Comparison of ENCODE assay signal across 8 cellular contexts in genomic region chr14:35808076-35808657, GRCh38. TPM values are rescaled to one million over a fixed set of nuclear protein-coding genes. Genes with fewer than 3 reads are reported as not detected.
DNase-seq lines count a peak whose midpoint lies in the region; ATAC-seq and TF ChIP-seq lines count a peak whose summit lies in the region.

No MANE protein-coding gene starts in this region.

- POLR2A ChIA-PET in activated CD8-positive, alpha-beta T cell treated with anti-CD3 and anti-CD28 coated beads for 36 hours (lab: Charles Lee): no interaction called here

- peak overlapping the region; percentile 86 to 98 (median 89) for H3K27ac Mint-ChIP-seq in IgD-negative memory B cell
- H3K27ac Mint-ChIP-seq in activated CD8-positive, alpha-beta T cell treated with anti-CD3 and anti-CD28 coated beads for 36 hours: peak overlapping the region; percentile 97

- peaks cover 0 to 2% (median 0%) of the 10 kb centered on the region in 3 donors for H3K9me3 Mint-ChIP-seq in IgD-negative memory B cell
- no peaks in the 10 kb centered on the region for H3K9me3 Mint-ChIP-seq in activated CD8-positive, alpha-beta T cell treated with anti-CD3 and anti-CD28 coated beads for 36 hours

- H3K36me3 Mint-ChIP-seq in IgD-negative memory B cell: no peaks in the 10 kb centered on the region
- H3K36me3 Mint-ChIP-seq in activated CD8-positive, alpha-beta T cell treated with anti-CD3 and anti-CD28 coated beads for 36 hours (ENCODE audit: low read depth): peaks cover 2% of the 10 kb centered on the region

- peaks cover 21 to 29% (median 23%) of the 10 kb centered on the region in 3 donors for H3K4me1 Mint-ChIP-seq in IgD-negative memory B cell
- H3K4me1 Mint-ChIP-seq in activated CD8-positive, alpha-beta T cell treated with anti-CD3 and anti-CD28 coated beads for 36 hours (ENCODE audit: low read depth): peaks cover 21% of the 10 kb centered on the region

- peak overlapping the region; percentile 85 for H3K27ac ChIP-seq in C4-2B

- H3K4me3 ChIP-seq in foreskin fibroblast (ENCODE audit: low read depth in 1 of 2, low read length in 2 of 2): peak overlapping the region; percentile 64 to 67

- CTCF ChIA-PET in activated CD8-positive, alpha-beta T cell treated with anti-CD3 and anti-CD28 coated beads for 36 hours (lab: Charles Lee): interaction anchor here (0.7 to 2.5 kb wide), 5 partner anchors 10 to 764 kb away, joined by 3 to 15 read pairs (median 5); partner anchors contain the start of gene BRMS1L

- no peak for ATAC-seq in activated CD8-positive, alpha-beta T cell treated with anti-CD3 and anti-CD28 coated beads for 36 hours
- ATAC-seq in HG02571 (IDR thresholded peaks at IDR 0.05; ENCODE audit: unreplicated experiment): no peak

- DNase-seq in activated CD8-positive, alpha-beta T cell treated with anti-CD3 and anti-CD28 coated beads for 36 hours: peak; percentile 46
- DNase-seq in foreskin fibroblast: peak in 1 of 2 donors; percentile 17
- DNase-seq in pons (ENCODE audit: low spot score): peak; percentile 40
- no peak for DNase-seq in mesenteric fat pad (ENCODE audit: low spot score)
- DNase-seq in EL: no peak

- intact Hi-C loops in activated CD8-positive, alpha-beta T cell treated with anti-CD3 and anti-CD28 coated beads for 36 hours (cut with micrococcal nuclease): loop anchor here (10.0 kb wide), 1 partner anchor 63 kb away; no protein-coding TSS in a partner anchor

- no peaks in the 10 kb centered on the region for H3K27me3 Mint-ChIP-seq in IgD-negative memory B cell
- no peaks in the 10 kb centered on the region for H3K27me3 Mint-ChIP-seq in activated CD8-positive, alpha-beta T cell treated with anti-CD3 and anti-CD28 coated beads for 36 hours

- H3K4me3 Mint-ChIP-seq in IgD-negative memory B cell: peak overlapping the region; percentile 75 to 98 (median 95)
- peak overlapping the region; percentile 99 for H3K4me3 Mint-ChIP-seq in activated CD8-positive, alpha-beta T cell treated with anti-CD3 and anti-CD28 coated beads for 36 hours

- no peak for TF ChIP-seq CTCF in C4-2B (conservative IDR thresholded peaks at IDR 0.05)
- no peak for TF ChIP-seq CTCF in activated CD8-positive, alpha-beta T cell treated with anti-CD3 and anti-CD28 coated beads for 36 hours (IDR thresholded peaks at IDR 0.05)
- TF ChIP-seq CTCF in foreskin fibroblast (IDR thresholded peaks at IDR 0.05; ENCODE audit: low read depth, low read length): no peak

RNA-seq across cellular contexts. Expression of gene RALGAPA1, which starts 0.9 kb away (rescaled TPM):
- polyA plus RNA-seq in IgD-negative memory B cell: 24.6 TPM
- 10 to 100 TPM; 23.7 to 26.5 TPM for total RNA-seq in activated CD8-positive, alpha-beta T cell treated with anti-CD3 and anti-CD28 coated beads for 36 hours
- 50.7 TPM for total RNA-seq in mesenteric fat pad

RNA-seq across cellular contexts. Expression of gene BRMS1L, which starts 18.0 kb away (rescaled TPM):
- polyA plus RNA-seq in IgD-negative memory B cell: 1.9 TPM
- 1 to 10 TPM; 4.3 to 5.5 TPM for total RNA-seq in activated CD8-positive, alpha-beta T cell treated with anti-CD3 and anti-CD28 coated beads for 36 hours
- 6.9 TPM for total RNA-seq in mesenteric fat pad

Comparison
In these comparisons a context has a peak if more than half of its experiments do, and no peak if none do; other contexts are left out.
1. DNase-seq: peak in activated CD8-positive, alpha-beta T cell treated with anti-CD3 and anti-CD28 coated beads for 36 hours (single experiment) and pons (single experiment); none in mesenteric fat pad (single experiment) and EL (single experiment).